In genomic region chr6:134519456-134519855, GRCh38 we compare ENCODE assay signal across 8 cellular contexts.
DNase-seq lines count a peak whose midpoint lies in the region; ATAC-seq, FAIRE-seq and TF ChIP-seq lines count a peak whose summit lies in the region.

No MANE protein-coding gene starts in this region.

- intact Hi-C loops in activated CD4-positive, alpha-beta T cell treated with anti-CD3 and anti-CD28 coated beads for 36 hours (cut with DNase I, micrococcal nuclease), result no loop called here

- no peak for TF ChIP-seq POLR2A in GM12891 (IDR thresholded peaks at IDR 0.05; ENCODE audit: low read depth, low read length)

- H3K4me3 Mint-ChIP-seq in activated CD4-positive, alpha-beta T cell treated with anti-CD3 and anti-CD28 coated beads for 36 hours, result peak overlapping the region; percentile 21
- peak overlapping the region; percentile 30 for H3K4me3 Mint-ChIP-seq in stimulated activated effector memory CD8-positive, alpha-beta T cell treated with anti-CD3 and anti-CD28 coated beads, Interleukin-12 subunit alpha, Interleukin-12 subunit beta, amount 100 ng/mL, for 72 hours
- no peak overlapping the region for H3K4me3 Mint-ChIP-seq in progenitor cell of endocrine pancreas (ENCODE audit: low read depth)

- TF ChIP-seq CTCF in choroid plexus epithelial cell (conservative IDR thresholded peaks at IDR 0.05; ENCODE audit: low read depth, low read length), result no peak
- no peak for TF ChIP-seq CTCF in foreskin fibroblast (IDR thresholded peaks at IDR 0.05; ENCODE audit: low read depth, low read length)
- TF ChIP-seq CTCF in progenitor cell of endocrine pancreas (IDR thresholded peaks at IDR 0.05; ENCODE audit: unreplicated experiment), result no peak

- CTCF ChIA-PET in activated CD4-positive, alpha-beta T cell treated with anti-CD3 and anti-CD28 coated beads for 36 hours (lab: Charles Lee), result interaction anchor here (0.7 kb wide), 1 partner anchor 200 kb away, joined by 3 read pairs; no protein-coding TSS in a partner anchor

- H3K4me1 Mint-ChIP-seq in activated CD4-positive, alpha-beta T cell treated with anti-CD3 and anti-CD28 coated beads for 36 hours, result peaks cover 31% of the 10 kb centered on the region
- peaks cover 11% of the 10 kb centered on the region for H3K4me1 Mint-ChIP-seq in stimulated activated effector memory CD8-positive, alpha-beta T cell treated with anti-CD3 and anti-CD28 coated beads, Interleukin-12 subunit alpha, Interleukin-12 subunit beta, amount 100 ng/mL, for 72 hours
- H3K4me1 Mint-ChIP-seq in progenitor cell of endocrine pancreas (ENCODE audit: low read depth), result peaks cover 15% of the 10 kb centered on the region

- no peaks in the 10 kb centered on the region for H3K27me3 Mint-ChIP-seq in activated CD4-positive, alpha-beta T cell treated with anti-CD3 and anti-CD28 coated beads for 36 hours
- peaks cover 19% of the 10 kb centered on the region for H3K27me3 Mint-ChIP-seq in progenitor cell of endocrine pancreas

- no peaks in the 10 kb centered on the region for H3K36me3 Mint-ChIP-seq in activated CD4-positive, alpha-beta T cell treated with anti-CD3 and anti-CD28 coated beads for 36 hours (ENCODE audit: low read depth)
- H3K36me3 Mint-ChIP-seq in stimulated activated effector memory CD8-positive, alpha-beta T cell treated with anti-CD3 and anti-CD28 coated beads, Interleukin-12 subunit alpha, Interleukin-12 subunit beta, amount 100 ng/mL, for 72 hours, result no peaks in the 10 kb centered on the region
- no peaks in the 10 kb centered on the region for H3K36me3 Mint-ChIP-seq in progenitor cell of endocrine pancreas (ENCODE audit: insufficient read depth)

- peak; percentile 59 for DNase-seq in activated CD4-positive, alpha-beta T cell treated with anti-CD3 and anti-CD28 coated beads for 36 hours
- DNase-seq in activated CD4-positive, alpha-beta T cell treated with anti-CD3 and anti-CD28 coated beads for 1 hour, result no peak
- peak; percentile 48 for DNase-seq in SHP77 treated with DMSO at 0.1 percent for 48 hours (lab: John Stamatoyannopoulos, UW)
- DNase-seq in choroid plexus epithelial cell (ENCODE audit: low read depth), result peak; percentile 63
- no peak for DNase-seq in stimulated activated effector memory CD8-positive, alpha-beta T cell treated with anti-CD3 and anti-CD28 coated beads, Interleukin-12 subunit alpha, Interleukin-12 subunit beta, amount 100 ng/mL, for 72 hours (ENCODE audit: low spot score in 2 of 2)
- no peak for DNase-seq in GM12891 (ENCODE audit: insufficient read length, low spot score)
- no peak for DNase-seq in foreskin fibroblast
- DNase-seq in progenitor cell of endocrine pancreas (ENCODE audit: low spot score, unreplicated experiment), result no peak

- H3K4me3 ChIP-seq in choroid plexus epithelial cell (ENCODE audit: low read depth, low read length), result no peak overlapping the region
- no peak overlapping the region for H3K4me3 ChIP-seq in foreskin fibroblast (ENCODE audit: low read depth in 1 of 2, low read length in 2 of 2)

- POLR2A ChIA-PET in activated CD4-positive, alpha-beta T cell treated with anti-CD3 and anti-CD28 coated beads for 36 hours (lab: Charles Lee), result interaction anchor here (0.6 to 0.7 kb wide), 2 partner anchors 15 to 28 kb away, joined by 3 to 7 read pairs; no protein-coding TSS in a partner anchor

- H3K9me3 Mint-ChIP-seq in activated CD4-positive, alpha-beta T cell treated with anti-CD3 and anti-CD28 coated beads for 36 hours (ENCODE audit: low read depth), result no peaks in the 10 kb centered on the region
- no peaks in the 10 kb centered on the region for H3K9me3 Mint-ChIP-seq in stimulated activated effector memory CD8-positive, alpha-beta T cell treated with anti-CD3 and anti-CD28 coated beads, Interleukin-12 subunit alpha, Interleukin-12 subunit beta, amount 100 ng/mL, for 72 hours
- no peaks in the 10 kb centered on the region for H3K9me3 Mint-ChIP-seq in progenitor cell of endocrine pancreas (ENCODE audit: low read depth)

- FAIRE-seq in GM12891 (lab: Jason Lieb, UNC), result no peak

- peak; percentile 82 for ATAC-seq in activated CD4-positive, alpha-beta T cell treated with anti-CD3 and anti-CD28 coated beads for 36 hours
- peak; percentile 75 for ATAC-seq in stimulated activated effector memory CD8-positive, alpha-beta T cell treated with anti-CD3 and anti-CD28 coated beads, Interleukin-12 subunit alpha, Interleukin-12 subunit beta, amount 100 ng/mL, for 72 hours

- peak overlapping the region; percentile 83 for H3K27ac Mint-ChIP-seq in activated CD4-positive, alpha-beta T cell treated with anti-CD3 and anti-CD28 coated beads for 36 hours
- peak overlapping the region; percentile 73 for H3K27ac Mint-ChIP-seq in stimulated activated effector memory CD8-positive, alpha-beta T cell treated with anti-CD3 and anti-CD28 coated beads, Interleukin-12 subunit alpha, Interleukin-12 subunit beta, amount 100 ng/mL, for 72 hours
- H3K27ac Mint-ChIP-seq in progenitor cell of endocrine pancreas, result no peak overlapping the region

TF ChIP-seq in GM12891, 5 proteins besides CTCF, POLR2A, EP300 and RAD21:
- TF ChIP-seq POU2F2 (IDR thresholded peaks at IDR 0.05; ENCODE audit: low read depth, low read length) (no peak), PAX5 (IDR thresholded peaks at IDR 0.05; ENCODE audit: insufficient read depth, low read length, severe bottlenecking) (no peak), POLR2AphosphoS5 (IDR thresholded peaks at IDR 0.05; ENCODE audit: low read depth, low read length) (no peak), TAF1 (IDR thresholded peaks at IDR 0.05; ENCODE audit: low read depth, low read length) (no peak), SPI1 (IDR thresholded peaks at IDR 0.05; ENCODE audit: low read depth, low read length) (no peak)
TF ChIP-seq in GM12891: peak in this region for 0.

Comparison
In these comparisons a context has a peak if more than half of its experiments do, and no peak if none do; other contexts are left out.
1. DNase-seq: peak in activated CD4-positive, alpha-beta T cell treated with anti-CD3 and anti-CD28 coated beads for 36 hours (single experiment), SHP77 treated with DMSO at 0.1 percent for 48 hours (single experiment) and choroid plexus epithelial cell (single experiment); none in activated CD4-positive, alpha-beta T cell treated with anti-CD3 and anti-CD28 coated beads for 1 hour (single experiment), stimulated activated effector memory CD8-positive, alpha-beta T cell treated with anti-CD3 and anti-CD28 coated beads, Interleukin-12 subunit alpha, Interleukin-12 subunit beta, amount 100 ng/mL, for 72 hours (0 of 2), GM12891 (single experiment), foreskin fibroblast (0 of 2) and progenitor cell of endocrine pancreas (single experiment).